ENCODE assay signal across 15 cellular contexts in the genomic region with DNA sequence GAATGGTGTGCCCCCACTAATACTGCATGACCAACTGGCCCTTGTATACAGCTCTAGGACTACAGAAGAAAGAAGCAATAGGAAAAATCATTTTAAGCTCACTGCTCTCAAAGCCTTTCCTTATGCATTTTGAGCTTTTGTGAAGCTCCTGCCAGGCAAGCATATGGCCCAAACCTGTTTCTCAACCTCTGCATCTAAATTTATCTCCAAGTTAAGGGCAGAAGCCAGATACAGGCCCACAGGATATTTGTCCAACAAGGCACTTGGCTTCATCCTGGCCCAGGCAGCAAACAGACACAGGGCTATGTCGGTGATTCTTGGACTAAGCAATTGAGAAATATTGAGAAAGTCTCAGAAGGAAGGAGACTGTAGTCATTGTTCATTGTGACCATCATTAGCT. TPM values are rescaled to one million over a fixed set of nuclear protein-coding genes. Genes with fewer than 3 reads are reported as not detected.
DNase-seq lines count a peak whose midpoint lies in the region; ATAC-seq and TF ChIP-seq lines count a peak whose summit lies in the region.
"Had no signal": no experiment of that assay in that cellular context is flagged by ENCODE, and none has a peak within 500 bp of the region (broad histone marks: within the 10 kb centered on the region; RNA-seq: fewer than 3 reads in every experiment).

No MANE protein-coding gene starts in this region.

- DNase-seq in breast epithelium (ENCODE audit: low spot score in 2 of 2), result peak in 1 of 2 donors; percentile 54
- DNase-seq in mammary epithelial cell, result no peak
- peak; percentile 79 for DNase-seq in LNCaP clone FGC (ENCODE audit: low read depth)
- no peak for DNase-seq in trophoblast cell
- DNase-seq in foreskin keratinocyte, result no peak
- no peak for DNase-seq in SKM-1 (lab: John Stamatoyannopoulos, UW; ENCODE audit: unreplicated experiment)
- DNase-seq in stimulated activated CD4-positive, alpha-beta T cell treated with anti-CD3 and anti-CD28 coated beads, Interleukin-4, amount 100 ng/mL, for 24 hours, result no peak
- DNase-seq: ACHN; AML-193; CD4-positive, alpha-beta memory T cell; DMS153; DMS79; GF-D8; HCEC 1CT had no signal

- no peaks in the 10 kb centered on the region for H3K79me1 ChIP-seq in trophoblast cell (ENCODE audit: low read length)

- H4K8ac ChIP-seq in trophoblast cell (ENCODE audit: low read depth, low read length), result no peak overlapping the region

- H4K12ac ChIP-seq in trophoblast cell (ENCODE audit: low read depth, low read length), result no peak overlapping the region

- H3K27ac ChIP-seq in breast epithelium, result peak overlapping the region; percentile 43 to 64
- no peak overlapping the region for H3K27ac ChIP-seq in mammary epithelial cell (ENCODE audit: insufficient read depth, low read depth, low read length)
- no peak overlapping the region for H3K27ac ChIP-seq in trophoblast cell (ENCODE audit: low read depth, low read length)
- no peak overlapping the region for H3K27ac ChIP-seq in foreskin keratinocyte

- no peak overlapping the region for H3K18ac ChIP-seq in trophoblast cell (ENCODE audit: low read length)

- no peak overlapping the region for H2BK120ac ChIP-seq in trophoblast cell (ENCODE audit: insufficient read depth, low read length, poor library complexity)

- H3K4me3 ChIP-seq in breast epithelium, result no peak overlapping the region
- no peak overlapping the region for H3K4me3 ChIP-seq in mammary epithelial cell (replicated peaks in 1 of 3; ENCODE audit: insufficient read depth in 1 of 3, low read depth in 2 of 3, low read length in 3 of 3)
- no peak overlapping the region for H3K4me3 ChIP-seq in LNCaP clone FGC (ENCODE audit: low read depth, low read length)
- no peak overlapping the region for H3K4me3 ChIP-seq in trophoblast cell (ENCODE audit: low read depth, low read length)
- H3K4me3 ChIP-seq: GM23338 had no signal

- WGBS in mammary epithelial cell (ENCODE audit: low coverage, missing lambda C conversion rate), result 0% methylated on average over 1 of the region's 1 CpG
- no CpG with 5 or more reads among the region's 1 CpG for WGBS in trophoblast cell (ENCODE audit: extremely low coverage, insufficient coverage, insufficient read length)

- no peak overlapping the region for H3K4ac ChIP-seq in trophoblast cell (ENCODE audit: low read depth, low read length)

- H2AK5ac ChIP-seq in trophoblast cell (ENCODE audit: low read length), result no peak overlapping the region

- no peak overlapping the region for H4K91ac ChIP-seq in trophoblast cell (ENCODE audit: low read depth, low read length)

- no TSS peak for BruUV-seq in mammary epithelial cell (replicated peaks; lab: Mats Ljungman, UMichigan)

- TF ChIP-seq POLR2A in breast epithelium (IDR thresholded peaks at IDR 0.05), result no peak

- H3K36me3 ChIP-seq in breast epithelium (no peaks in the 10 kb centered on the region), mammary epithelial cell (ENCODE audit: insufficient read depth, low read length) (no peaks in the 10 kb centered on the region), trophoblast cell (ENCODE audit: control insufficient read depth in 1 of 2, insufficient read depth in 2 of 2, low read length in 2 of 2) (no peaks in the 10 kb centered on the region)

- no peak overlapping the region for H3K9ac ChIP-seq in mammary epithelial cell (ENCODE audit: insufficient read depth, low read length)
- no peak overlapping the region for H3K9ac ChIP-seq in trophoblast cell (ENCODE audit: low read length)

- H3K14ac ChIP-seq in trophoblast cell (ENCODE audit: low read length), result no peak overlapping the region

- dilution Hi-C loops in mammary epithelial cell (cut with HindIII; ENCODE audit: low sequenced_read_pairs), result loop anchor here (25.0 kb wide), 1 partner anchor 480 kb away; no protein-coding TSS in a partner anchor

- no peak overlapping the region for H2BK12ac ChIP-seq in trophoblast cell (ENCODE audit: low read length)

- intact Hi-C loops in breast epithelium (cut with DNase I; ENCODE audit: low total_unique reads) (no loop called here), mammary epithelial cell (cut with micrococcal nuclease) (no loop called here)

- H3K9me3 ChIP-seq in breast epithelium, result no peaks in the 10 kb centered on the region
- no peaks in the 10 kb centered on the region for H3K9me3 ChIP-seq in mammary epithelial cell (replicated peaks; ENCODE audit: insufficient read depth, low read length)
- H3K9me3 ChIP-seq in trophoblast cell (ENCODE audit: insufficient read depth, low read depth, low read length), result peaks cover under 1% of the 10 kb centered on the region

- in situ Hi-C loops in mammary epithelial cell (cut with MboI; ENCODE audit: low sequenced_read_pairs in 2 of 2), result no loop called here

- H3K27me3 ChIP-seq in breast epithelium (no peaks in the 10 kb centered on the region), mammary epithelial cell (ENCODE audit: insufficient read depth, low read length) (no peaks in the 10 kb centered on the region), trophoblast cell (ENCODE audit: insufficient read depth, low read length) (no peaks in the 10 kb centered on the region), foreskin keratinocyte (no peaks in the 10 kb centered on the region)

- no peak for ATAC-seq in foreskin keratinocyte
- ATAC-seq: GM23338 had no signal

- TF ChIP-seq CTCF in breast epithelium (IDR thresholded peaks at IDR 0.05) (no peak), mammary epithelial cell (conservative IDR thresholded peaks at IDR 0.05 in 1 of 2, IDR thresholded peaks at IDR 0.05 in 1 of 2; ENCODE audit: extremely low read depth in 1 of 2, insufficient read depth in 1 of 2, low read depth in 1 of 2, low read length in 2 of 2) (no peak), LNCaP clone FGC (IDR thresholded peaks at IDR 0.05; ENCODE audit: control insufficient read depth, extremely low read depth, insufficient read depth) (no peak), foreskin keratinocyte (conservative IDR thresholded peaks at IDR 0.05) (no peak)

- no peaks in the 10 kb centered on the region for H3K4me1 ChIP-seq in breast epithelium
- H3K4me1 ChIP-seq in mammary epithelial cell (ENCODE audit: insufficient read depth, low read length), result no peaks in the 10 kb centered on the region
- no peaks in the 10 kb centered on the region for H3K4me1 ChIP-seq in trophoblast cell (ENCODE audit: control insufficient read depth in 1 of 2, insufficient read depth in 2 of 2, low read length in 2 of 2)
- H3K4me1 ChIP-seq in foreskin keratinocyte, result no peaks in the 10 kb centered on the region

- H3K23ac ChIP-seq in trophoblast cell (ENCODE audit: low read length), result peak overlapping the region; percentile 89

- H3K4me2 ChIP-seq in mammary epithelial cell (ENCODE audit: insufficient read depth, low read depth, low read length) (no peak overlapping the region), trophoblast cell (ENCODE audit: low read length) (no peak overlapping the region)
- H3K4me2 ChIP-seq: GM23338 had no signal

- no peaks in the 10 kb centered on the region for H3K79me2 ChIP-seq in mammary epithelial cell (ENCODE audit: insufficient read depth, low read length)
- no peaks in the 10 kb centered on the region for H3K79me2 ChIP-seq in trophoblast cell (ENCODE audit: control insufficient read depth, insufficient read depth, low read length, poor library complexity)

- H2AFZ ChIP-seq in mammary epithelial cell (ENCODE audit: low read depth, low read length), result no peak overlapping the region
- H2AFZ ChIP-seq in trophoblast cell (ENCODE audit: insufficient read depth, low read length, poor library complexity), result no peak overlapping the region
- H2AFZ ChIP-seq: GM23338 had no signal

- H2BK5ac ChIP-seq in trophoblast cell (ENCODE audit: low read depth, low read length, poor library complexity), result no peak overlapping the region

- no peaks in the 10 kb centered on the region for H4K20me1 ChIP-seq in mammary epithelial cell (ENCODE audit: insufficient read depth, low read length)

- CTCF ChIA-PET in mammary epithelial cell (lab: Charles Lee; ENCODE audit: low non-redundant PET), result no interaction called here

RNA-seq across cellular contexts. Expression of gene CCT6B, which starts 43.9 kb away (rescaled TPM):
- 1 to 10 TPM; 4.4 to 4.8 (median 4.6) TPM for total RNA-seq in breast epithelium
- 1 to 10 TPM; 3.0 to 3.6 TPM for total RNA-seq in mammary epithelial cell
- 1.2 TPM for polyA plus RNA-seq in mammary epithelial cell
- polyA minus RNA-seq in mammary epithelial cell, result not detected
- polyA plus RNA-seq in trophoblast cell (2013), result 0.81 and 0.96 TPM in 2 replicates
- total RNA-seq in foreskin keratinocyte, result 0.48 and 0.60 TPM in 2 replicates
- 0.25 TPM in 2 replicates for polyA plus RNA-seq in foreskin keratinocyte

RNA-seq across cellular contexts. Expression of gene ZNF830, which starts 44.0 kb away (rescaled TPM):
- total RNA-seq in breast epithelium, result 10 to 100 TPM; 11.4 to 17.6 (median 15.1) TPM
- total RNA-seq in mammary epithelial cell, result 10 to 100 TPM in 1 of 2 donors, 1 to 10 TPM in 1; 6.5 to 12.6 TPM
- 6.8 TPM for polyA plus RNA-seq in mammary epithelial cell
- polyA minus RNA-seq in mammary epithelial cell, result not detected
- polyA plus RNA-seq in trophoblast cell (2013), result 6.9 and 7.4 TPM in 2 replicates
- total RNA-seq in foreskin keratinocyte, result 9.0 and 9.9 TPM in 2 replicates
- 6.5 and 9.1 TPM in 2 replicates for polyA plus RNA-seq in foreskin keratinocyte

Comparison
In these comparisons a context has a peak if more than half of its experiments do, and no peak if none do; other contexts are left out.
1. H3K27ac ChIP-seq: peak in breast epithelium (2 of 2); none in mammary epithelial cell (single experiment), trophoblast cell (single experiment) and foreskin keratinocyte (single experiment).